ENCODE assay signal across 8 cellular contexts in genomic region chr9:114501786-114502682, GRCh38. TPM values are rescaled to one million over a fixed set of nuclear protein-coding genes. Genes with fewer than 3 reads are reported as not detected.
A peak's percentile ranks its signal among the peaks of the same experiment; 100 is the strongest.
DNase-seq lines count a peak whose midpoint lies in the region; ATAC-seq and TF ChIP-seq lines count a peak whose summit lies in the region.

No MANE protein-coding gene starts in this region.

- DNase-seq in AML-193 (lab: John Stamatoyannopoulos, UW): peak; percentile 42 to 44
- peak; percentile 53 for DNase-seq in HuH-7 (ENCODE audit: low spot score)
- DNase-seq in astrocyte of the hippocampus (ENCODE audit: low read depth, low spot score): peak; percentile 71
- no peak for DNase-seq in NAMALWA (ENCODE audit: low spot score)
- DNase-seq in left lung: no peak
- DNase-seq in glomerular visceral epithelial cell (ENCODE audit: extremely low spot score): no peak
- no peak for DNase-seq in thyroid gland

- TF ChIP-seq CTCF in left lung (IDR thresholded peaks at IDR 0.05) (no peak), thyroid gland (IDR thresholded peaks at IDR 0.05) (no peak)

- ATAC-seq in left lung: no peak

- H3K4me1 ChIP-seq in mesodermal cell (ENCODE audit: control insufficient read depth, insufficient read depth, low read length, poor library complexity, severe bottlenecking) (peaks cover 21% of the 10 kb centered on the region), left lung (peaks cover 3 to 26% of the 10 kb centered on the region in 2 donors), thyroid gland (peaks cover 30 to 34% of the 10 kb centered on the region in 2 donors)

- intact Hi-C loops in left lung (cut with DNase I) (no loop called here), thyroid gland (cut with DNase I) (loop anchor here (10.0 kb wide), 1 partner anchor 97 kb away; no protein-coding TSS in a partner anchor)

- TF ChIP-seq POLR2A in thyroid gland (IDR thresholded peaks at IDR 0.05): no peak

- peak overlapping the region; percentile 93 for H3K27ac ChIP-seq in mesodermal cell (ENCODE audit: low read depth, low read length, severe bottlenecking)
- H3K27ac ChIP-seq in left lung: no peak overlapping the region
- H3K27ac ChIP-seq in thyroid gland: peak overlapping the region in 1 of 3 donors; percentile 60

- H3K9me3 ChIP-seq in mesodermal cell (ENCODE audit: control insufficient read depth, low read length) (no peaks in the 10 kb centered on the region), left lung (no peaks in the 10 kb centered on the region), thyroid gland (no peaks in the 10 kb centered on the region)

- H3K4me3 ChIP-seq in mesodermal cell (ENCODE audit: extremely low read depth, insufficient read depth, low read length, poor library complexity, severe bottlenecking): peak overlapping the region; percentile 18
- H3K4me3 ChIP-seq in left lung: no peak overlapping the region
- H3K4me3 ChIP-seq in thyroid gland (replicated peaks in 1 of 3): no peak overlapping the region

- no peaks in the 10 kb centered on the region for H3K36me3 ChIP-seq in mesodermal cell (ENCODE audit: control insufficient read depth, insufficient read depth, low read length)
- H3K36me3 ChIP-seq in left lung: no peaks in the 10 kb centered on the region
- H3K36me3 ChIP-seq in thyroid gland: no peaks in the 10 kb centered on the region

- peaks cover 15 to 58% of the 10 kb centered on the region in 2 donors for H3K27me3 ChIP-seq in left lung
- no peaks in the 10 kb centered on the region for H3K27me3 ChIP-seq in thyroid gland

- WGBS in mesodermal cell (ENCODE audit: insufficient coverage in 2 of 2), 2 experiments: 18% methylated on average over 6 to 10 of the region's 12 CpGs
- 75 to 76% methylated on average over 12 of the region's 12 CpGs for WGBS in thyroid gland, 2 donors

RNA-seq across cellular contexts. Expression of gene WHRN, which starts 3.2 kb away (rescaled TPM):
- polyA plus RNA-seq in mesodermal cell (2013, experiment 1 of 2): 13.6 TPM
- polyA plus RNA-seq in mesodermal cell (2013, experiment 2 of 2): 10.5 TPM
- 1 to 10 TPM; 5.1 to 6.8 TPM for total RNA-seq in left lung
- total RNA-seq in thyroid gland: 10 to 100 TPM in 2 of 4 donors, 1 to 10 TPM in 2; 7.4 to 13.0 (median 10.9) TPM

Comparison
In these comparisons a context has a peak if more than half of its experiments do, and no peak if none do; other contexts are left out.
1. DNase-seq: peak in AML-193 (2 of 2), HuH-7 (single experiment) and astrocyte of the hippocampus (single experiment); none in NAMALWA (single experiment), left lung (0 of 2), glomerular visceral epithelial cell (single experiment) and thyroid gland (0 of 2).